19 cellular contexts compared by ENCODE assay signal in genomic region chr14:104181761-104182530, GRCh38. TPM values are rescaled to one million over a fixed set of nuclear protein-coding genes. Genes with fewer than 3 reads are reported as not detected.
DNase-seq lines count a peak whose midpoint lies in the region; ATAC-seq, FAIRE-seq and TF ChIP-seq lines count a peak whose summit lies in the region.
"Had no signal": no experiment of that assay in that cellular context is flagged by ENCODE, and none has a peak within 500 bp of the region (broad histone marks: within the 10 kb centered on the region; RNA-seq: fewer than 3 reads in every experiment).

No MANE protein-coding gene starts in this region.

- BruUV-seq in HCT116 (replicated peaks; lab: Mats Ljungman, UMichigan), result no TSS peak
- no TSS peak for BruUV-seq in PC-3 (replicated peaks; lab: Mats Ljungman, UMichigan)

- CTCF ChIA-PET in HCT116 (lab: Charles Lee), result no interaction called here
- CTCF ChIA-PET in PC-3 (lab: Charles Lee), result no interaction called here

- no peak for TF ChIP-seq POLR2A in HCT116 (IDR thresholded peaks at IDR 0.05; ENCODE audit: borderline replicate concordance, extremely low read depth, insufficient read depth, insufficient read length)

- H3K9me3 ChIP-seq in HCT116 (ENCODE audit: control insufficient read depth in 1 of 2, insufficient read depth in 1 of 2, low read depth in 1 of 2, low read length in 2 of 2) (no peaks in the 10 kb centered on the region), PC-3 (ENCODE audit: low read length) (no peaks in the 10 kb centered on the region)
- H3K9me3 ChIP-seq: Caco-2, SJSA1 had no signal

- H4K20me1 ChIP-seq in HCT116 (ENCODE audit: insufficient read depth), result no peaks in the 10 kb centered on the region
- H4K20me1 ChIP-seq in PC-3 (ENCODE audit: low read length), result no peaks in the 10 kb centered on the region

- H3K27ac ChIP-seq in HCT116 (ENCODE audit: low read depth, low read length), result no peak overlapping the region; the same call in 1 of the 2 replicates
- H3K27ac ChIP-seq in PC-3 (ENCODE audit: low read length), result no peak overlapping the region
- H3K27ac ChIP-seq in dorsolateral prefrontal cortex, result no peak overlapping the region
- H3K27ac ChIP-seq: SJSA1 had no signal

- H3K4me2 ChIP-seq in HCT116 (ENCODE audit: low read length) (peak overlapping the region; percentile 28), PC-3 (ENCODE audit: low read length) (no peak overlapping the region)

- FAIRE-seq in urothelium cell line (lab: Jason Lieb, UNC), result no peak

- H3K9me2 ChIP-seq in HCT116 (ENCODE audit: insufficient read depth) (no peaks in the 10 kb centered on the region), PC-3 (replicated peaks; ENCODE audit: low read length) (no peaks in the 10 kb centered on the region)

- H3K36me3 ChIP-seq in HCT116 (ENCODE audit: control insufficient read depth in 1 of 2, insufficient read depth in 2 of 2, low read length in 2 of 2) (no peaks in the 10 kb centered on the region), PC-3 (ENCODE audit: low read depth, low read length) (no peaks in the 10 kb centered on the region)
- H3K36me3 ChIP-seq: SJSA1 had no signal

- H3K27me3 ChIP-seq in HCT116 (ENCODE audit: insufficient read depth, low read length) (no peaks in the 10 kb centered on the region), PC-3 (ENCODE audit: low read length) (peaks cover 11% of the 10 kb centered on the region), dorsolateral prefrontal cortex (peaks cover 0 to 3% (median 0%) of the 10 kb centered on the region in 45 donors)

- peak; percentile 6 for DNase-seq in HCT116 (ENCODE audit: low read depth, low spot score)
- DNase-seq in PC-3, result peak; percentile 33
- DNase-seq in epidermal melanocyte (ENCODE audit: insufficient read length, low spot score), result peak; percentile 15
- DNase-seq in urothelium cell line (ENCODE audit: low spot score), result peak; percentile 79
- no peak for DNase-seq in dorsolateral prefrontal cortex
- DNase-seq: Caco-2; CD4-positive, CD25-positive, alpha-beta regulatory T cell; DMS153; IMR-90; Karpas-422; NCI-H187 treated with DMSO at 0.1 percent for 48 hours; NCI-H526 treated with DMSO at 0.1 percent for 48 hours had no signal

- intact Hi-C loops in HCT116 (cut with micrococcal nuclease), result no loop called here
- intact Hi-C loops in PC-3 (cut with micrococcal nuclease), result no loop called here
- intact Hi-C loops in dorsolateral prefrontal cortex (cut with DNase I), result no loop called here

- H3K79me2 ChIP-seq in HCT116 (ENCODE audit: insufficient read depth, low read length), result no peaks in the 10 kb centered on the region
- H3K79me2 ChIP-seq in PC-3 (ENCODE audit: low read length), result no peaks in the 10 kb centered on the region

- H3K4me1 ChIP-seq in HCT116 (ENCODE audit: control insufficient read depth in 1 of 2, insufficient read depth in 2 of 2, low read length in 2 of 2) (peaks cover 5 to 13% of the 10 kb centered on the region in 2 experiments; a peak in 3 of 4 replicates), PC-3 (ENCODE audit: insufficient read depth, low read length) (peaks cover 3% of the 10 kb centered on the region; the same call in 1 of the 2 replicates)
- H3K4me1 ChIP-seq: Caco-2, SJSA1 had no signal

- TF ChIP-seq CTCF in HCT116 (IDR thresholded peaks at IDR 0.05 in 2 of 3, conservative IDR thresholded peaks at IDR 0.05 in 1 of 3; ENCODE audit: borderline replicate concordance in 1 of 3, insufficient read depth in 1 of 3, low read depth in 2 of 3, low read length in 2 of 3) (no peak), PC-3 (conservative IDR thresholded peaks at IDR 0.05; ENCODE audit: low read depth, low read length) (no peak), dorsolateral prefrontal cortex (IDR thresholded peaks at IDR 0.05 in 54 of 56, conservative IDR thresholded peaks at IDR 0.05 in 2 of 56; ENCODE audit: low read depth in 1 of 56, partially characterized antibody in 56 of 56) (no peak)

- RAD21 ChIA-PET in HCT116 (lab: Charles Lee; ENCODE audit: low non-redundant PET in 1 of 2, low total read pairs in 2 of 2, uncharacterized antibody in 2 of 2, unreplicated experiment in 2 of 2), result no interaction called here

- TF ChIP-seq RAD21 in HCT116 (IDR thresholded peaks at IDR 0.05; ENCODE audit: low read depth), result no peak

- H3K9ac ChIP-seq in HCT116 (ENCODE audit: low read length), result no peak overlapping the region
- H3K9ac ChIP-seq in PC-3 (ENCODE audit: low read length), result no peak overlapping the region

- H3K4me3 ChIP-seq in HCT116 (replicated peaks in 1 of 2; ENCODE audit: low read depth in 1 of 2, low read length in 2 of 2) (no peak overlapping the region), PC-3 (ENCODE audit: low read length) (no peak overlapping the region), dorsolateral prefrontal cortex (no peak overlapping the region)
- H3K4me3 ChIP-seq: SJSA1 had no signal

- POLR2A ChIA-PET in HCT116 (lab: Charles Lee), result no interaction called here
- POLR2A ChIA-PET in PC-3 (lab: Charles Lee; ENCODE audit: unreplicated experiment), result no interaction called here

- H2AFZ ChIP-seq in HCT116 (ENCODE audit: low read depth, low read length, poor library complexity, severe bottlenecking), result no peak overlapping the region
- no peak overlapping the region for H2AFZ ChIP-seq in PC-3 (ENCODE audit: low read length)

- H3F3A ChIP-seq in PC-3 (ENCODE audit: low read length, unreplicated experiment), result no peaks in the 10 kb centered on the region

- peak; percentile 79 for ATAC-seq in HCT116
- ATAC-seq in PC-3, result peak; percentile 37; the same call in 1 of the 2 replicates
- no peak for ATAC-seq in GM18873 (IDR thresholded peaks at IDR 0.05; ENCODE audit: low FRiP score, unreplicated experiment)
- no peak for ATAC-seq in HG02610 (IDR thresholded peaks at IDR 0.05; ENCODE audit: unreplicated experiment)

TF ChIP-seq in HCT116, 20 proteins besides CTCF, POLR2A, EP300 and RAD21 (continues in another document):
- TF ChIP-seq CEBPB (IDR thresholded peaks at IDR 0.05; ENCODE audit: low read depth) (no peak), JUND (IDR thresholded peaks at IDR 0.05) (no peak), POLR2AphosphoS5 (IDR thresholded peaks at IDR 0.05; ENCODE audit: low read depth, low read length) (no peak), SRF (IDR thresholded peaks at IDR 0.05; ENCODE audit: low read depth) (no peak), TCF7L2 (IDR thresholded peaks at IDR 0.05; ENCODE audit: borderline replicate concordance, extremely low read depth, insufficient read depth, insufficient read length) (no peak), REST (IDR thresholded peaks at IDR 0.05; ENCODE audit: low read depth) (no peak), ZFX (IDR thresholded peaks at IDR 0.05) (no peak), EZH2phosphoT487 (IDR thresholded peaks at IDR 0.05; ENCODE audit: borderline replicate concordance) (no peak), ELF1 (IDR thresholded peaks at IDR 0.05; ENCODE audit: borderline replicate concordance, low read depth) (no peak), ZBTB33 (IDR thresholded peaks at IDR 0.05; ENCODE audit: extremely low read depth, insufficient replicate concordance, low read length) (no peak), SIN3A (IDR thresholded peaks at IDR 0.05; ENCODE audit: low read depth) (no peak), SP1 (IDR thresholded peaks at IDR 0.05; ENCODE audit: low read depth) (no peak), YY1 (IDR thresholded peaks at IDR 0.05; ENCODE audit: extremely low read depth, insufficient replicate concordance, low read depth, low read length) (no peak), FOSL1 (IDR thresholded peaks at IDR 0.05; ENCODE audit: low read depth) (no peak), ZNF274 (IDR thresholded peaks at IDR 0.05; ENCODE audit: low read depth, low read length) (no peak), EGR1 (IDR thresholded peaks at IDR 0.05; ENCODE audit: low read depth) (no peak)

RNA-seq across cellular contexts. Expression of gene KIF26A, which starts 43.6 kb away (rescaled TPM):
- total RNA-seq in HCT116 (2021; ENCODE audit: unreplicated experiment) (10.2 TPM), PC-3 (2014; rRNA removed) (3.1 TPM in 2 replicates), dorsolateral prefrontal cortex (1 to 10 TPM in 119 of 120 experiments, under 1 TPM in 1; 0.89 to 5.4 (median 2.5) TPM)
- 4.3 and 4.8 TPM in 2 replicates for polyA plus RNA-seq in HCT116 (2012)
- total RNA-seq: B cell, HT-29, IMR-90, OCI-LY7 had no signal
- polyA plus RNA-seq: AG04450; CD4-positive, CD25-positive, alpha-beta regulatory T cell; IMR-90 had no signal

Comparison
In these comparisons a context has a peak if more than half of its experiments do, and no peak if none do; other contexts are left out.
1. ATAC-seq: peak in HCT116 (single experiment) and PC-3 (single experiment); none in GM18873 (single experiment) and HG02610 (single experiment).
2. DNase-seq: peak in HCT116 (single experiment), PC-3 (single experiment), epidermal melanocyte (single experiment) and urothelium cell line (single experiment); none in dorsolateral prefrontal cortex (0 of 10).